19 cellular contexts compared by ENCODE assay signal in the genomic region with DNA sequence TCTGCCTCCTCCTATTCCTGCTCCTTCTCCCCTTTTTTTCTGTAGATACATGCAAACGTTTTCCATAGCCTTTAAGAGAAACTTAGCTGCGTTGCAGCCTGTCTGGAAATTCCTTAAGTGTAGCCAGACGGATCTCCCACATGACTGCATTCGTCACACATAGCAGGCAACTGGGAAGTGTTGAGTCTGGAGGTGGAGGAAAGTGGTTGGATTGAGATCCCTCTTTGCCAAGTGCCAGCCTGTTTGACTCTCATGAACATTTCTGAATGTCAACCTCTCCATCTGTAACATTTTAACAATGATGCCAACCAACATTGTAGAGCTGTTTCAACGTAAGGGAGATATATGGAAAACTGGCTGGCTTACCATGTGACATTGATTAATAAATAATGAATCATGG. TPM values are rescaled to one million over a fixed set of nuclear protein-coding genes. Genes with fewer than 3 reads are reported as not detected.
"Had no signal": no experiment of that assay in that cellular context is flagged by ENCODE, and none has a peak within 500 bp of the region (broad histone marks: within the 10 kb centered on the region; RNA-seq: fewer than 3 reads in every experiment).

No MANE protein-coding gene starts in this region.

- H3K27ac ChIP-seq: adrenal gland, esophagus muscularis mucosa, heart left ventricle, left ventricle myocardium inferior, parathyroid adenoma, right atrium auricular region, skin epidermis, tibial artery, uterus had no signal

- H3K4me3 ChIP-seq: adrenal gland, esophagus muscularis mucosa, heart left ventricle, left ventricle myocardium inferior, right atrium auricular region, skin epidermis, tibial artery, uterus had no signal

- H2AFZ ChIP-seq: parathyroid adenoma had no signal

- H3K4me3 Mint-ChIP-seq: memory B cell; neural crest cell; stimulated activated effector memory CD8-positive, alpha-beta T cell treated with anti-CD3 and anti-CD28 coated beads, Interleukin-12 subunit alpha, Interleukin-12 subunit beta, amount 100 ng/mL, for 72 hours; T-helper 2 cell treated with Interferon-gamma antibody and Interleukin-4, amounts not matched to agents 5 μg/mL and 100 μg/mL, for 36 hours had no signal

- H3K4me1 Mint-ChIP-seq: memory B cell; neural crest cell; stimulated activated effector memory CD8-positive, alpha-beta T cell treated with anti-CD3 and anti-CD28 coated beads, Interleukin-12 subunit alpha, Interleukin-12 subunit beta, amount 100 ng/mL, for 72 hours had no signal

- ATAC-seq: activated CD4-positive, CD25-positive, alpha-beta regulatory T cell treated with anti-CD3 and anti-CD28 coated beads, Interleukin-2, amount 50 U/mL, for 24 hours; heart left ventricle; stimulated activated effector memory CD8-positive, alpha-beta T cell treated with anti-CD3 and anti-CD28 coated beads, Interleukin-12 subunit alpha, Interleukin-12 subunit beta, amount 100 ng/mL, for 72 hours had no signal

- H3K36me3 ChIP-seq: adrenal gland, esophagus muscularis mucosa, heart left ventricle, left ventricle myocardium inferior, right atrium auricular region, tibial artery, uterus had no signal

- H3K9me3 Mint-ChIP-seq: memory B cell; stimulated activated effector memory CD8-positive, alpha-beta T cell treated with anti-CD3 and anti-CD28 coated beads, Interleukin-12 subunit alpha, Interleukin-12 subunit beta, amount 100 ng/mL, for 72 hours; T-helper 2 cell treated with Interferon-gamma antibody and Interleukin-4, amounts not matched to agents 5 μg/mL and 100 μg/mL, for 36 hours had no signal

- DNase-seq: activated naive CD4-positive, alpha-beta T cell treated with anti-CD3 and anti-CD28 coated beads, Interleukin-2, amount 50 U/mL, for 16 hours; activated T-cell treated with anti-CD3 and anti-CD28 coated beads, Interleukin-2, amount 50 U/mL, for 1 hour; adrenal gland; foreskin melanocyte; heart left ventricle; left ventricle myocardium inferior; tibial artery; uterus had no signal

- H3K27me3 ChIP-seq: right atrium auricular region, tibial artery, uterus had no signal

- H3K27ac Mint-ChIP-seq: memory B cell; stimulated activated effector memory CD8-positive, alpha-beta T cell treated with anti-CD3 and anti-CD28 coated beads, Interleukin-12 subunit alpha, Interleukin-12 subunit beta, amount 100 ng/mL, for 72 hours; T-helper 2 cell treated with Interferon-gamma antibody and Interleukin-4, amounts not matched to agents 5 μg/mL and 100 μg/mL, for 36 hours had no signal

- H3K79me2 ChIP-seq: parathyroid adenoma had no signal

- H3K4me1 ChIP-seq: heart left ventricle, left ventricle myocardium inferior, parathyroid adenoma, right atrium auricular region, tibial artery, uterus had no signal

- H3K36me3 Mint-ChIP-seq: brain; memory B cell; stimulated activated effector memory CD8-positive, alpha-beta T cell treated with anti-CD3 and anti-CD28 coated beads, Interleukin-12 subunit alpha, Interleukin-12 subunit beta, amount 100 ng/mL, for 72 hours had no signal

- H3K9me3 ChIP-seq: adrenal gland, esophagus muscularis mucosa, heart left ventricle, left ventricle myocardium inferior, right atrium auricular region, tibial artery, uterus had no signal

- H3K9ac ChIP-seq: parathyroid adenoma had no signal

RNA-seq across cellular contexts. Expression of gene FAM9A, which starts 45.1 kb away (rescaled TPM):
- total RNA-seq: adrenal gland, dermis microvascular lymphatic vessel endothelial cell, esophagus muscularis mucosa, heart left ventricle, left ventricle myocardium inferior, neural crest cell, right atrium auricular region, uterus had no signal
- polyA plus RNA-seq: adrenal gland, heart left ventricle had no signal
